In the genomic region with DNA sequence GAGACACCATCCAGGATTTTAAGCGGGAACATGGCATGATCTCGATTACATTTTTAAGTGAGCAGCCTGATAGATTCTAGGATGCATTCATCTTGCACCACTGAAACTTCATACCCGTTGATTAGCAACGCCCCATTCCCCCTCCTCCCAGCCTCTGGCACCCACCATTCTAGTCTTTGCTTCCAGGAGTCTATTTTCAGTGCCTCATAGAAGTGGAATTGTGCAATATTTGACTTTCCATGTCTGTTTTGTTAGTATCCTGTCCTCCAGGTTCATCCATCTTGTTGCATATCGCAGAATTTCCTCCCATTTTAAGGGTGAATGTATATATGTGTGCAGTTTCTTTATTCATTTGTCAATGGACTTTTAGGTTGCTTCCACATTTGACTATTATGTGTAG, we compare ENCODE assay signal across 13 cellular contexts.
"Had no signal": no experiment of that assay in that cellular context is flagged by ENCODE, and none has a peak within 500 bp of the region (broad histone marks: within the 10 kb centered on the region; RNA-seq: fewer than 3 reads in every experiment).

No MANE protein-coding gene starts in this region.

- H3K36me3 Mint-ChIP-seq: activated CD4-positive, alpha-beta memory T cell treated with anti-CD3 and anti-CD28 coated beads for 36 hours; activated naive CD4-positive, alpha-beta T cell treated with anti-CD3 and anti-CD28 coated beads, Interleukin-2, amount 50 U/mL, for 72 hours had no signal

- H3K4me3 ChIP-seq: lung had no signal

- H3K4me3 Mint-ChIP-seq: activated CD4-positive, alpha-beta memory T cell treated with anti-CD3 and anti-CD28 coated beads for 36 hours; activated CD4-positive, alpha-beta T cell treated with anti-CD3 and anti-CD28 coated beads for 36 hours; activated T-helper 1 cell treated with anti-CD3 and anti-CD28 coated beads, Interleukin-12 subunit alpha, Interleukin-12 subunit beta, Interleukin-2, Interleukin-4 antibody, amounts not matched to agents 30 ng/mL and 10 ng/mL and 1 ng/mL, durations not matched to agents 14 hours and 24 hours and 36 hours had no signal

- DNase-seq: activated CD4-positive, alpha-beta memory T cell treated with anti-CD3 and anti-CD28 coated beads for 36 hours; activated CD4-positive, alpha-beta T cell treated with anti-CD3 and anti-CD28 coated beads for 36 hours; activated gamma-delta T cell treated with Interleukin-2 at 50 U/mL for 16 hours; activated T-cell treated with anti-CD3 and anti-CD28 coated beads for 4 hours; amniotic stem cell; midbrain; stimulated activated naive CD4-positive, alpha-beta T cell; SW 1271; T-helper 2 cell had no signal

- H3K27me3 ChIP-seq: thyroid gland had no signal

- H3K9me3 ChIP-seq: thyroid gland had no signal

- H3K27ac Mint-ChIP-seq: activated CD4-positive, alpha-beta memory T cell treated with anti-CD3 and anti-CD28 coated beads for 36 hours; activated CD4-positive, alpha-beta T cell treated with anti-CD3 and anti-CD28 coated beads for 36 hours; activated naive CD4-positive, alpha-beta T cell treated with anti-CD3 and anti-CD28 coated beads, Interleukin-2, amount 50 U/mL, for 72 hours; activated T-helper 1 cell treated with anti-CD3 and anti-CD28 coated beads, Interleukin-12 subunit alpha, Interleukin-12 subunit beta, Interleukin-2, Interleukin-4 antibody, amounts not matched to agents 30 ng/mL and 10 ng/mL and 1 ng/mL, durations not matched to agents 14 hours and 24 hours and 36 hours had no signal

- H3K9me3 Mint-ChIP-seq: activated CD4-positive, alpha-beta memory T cell treated with anti-CD3 and anti-CD28 coated beads for 36 hours; activated naive CD4-positive, alpha-beta T cell treated with anti-CD3 and anti-CD28 coated beads, Interleukin-2, amount 50 U/mL, for 72 hours; activated T-helper 1 cell treated with anti-CD3 and anti-CD28 coated beads, Interleukin-12 subunit alpha, Interleukin-12 subunit beta, Interleukin-2, Interleukin-4 antibody, amounts not matched to agents 30 ng/mL and 10 ng/mL and 1 ng/mL, durations not matched to agents 14 hours and 24 hours and 36 hours had no signal

- H3K27me3 Mint-ChIP-seq: activated CD4-positive, alpha-beta memory T cell treated with anti-CD3 and anti-CD28 coated beads for 36 hours; activated CD4-positive, alpha-beta T cell treated with anti-CD3 and anti-CD28 coated beads for 36 hours had no signal

- ATAC-seq: activated CD4-positive, alpha-beta T cell treated with anti-CD3 and anti-CD28 coated beads for 36 hours; activated naive CD4-positive, alpha-beta T cell treated with anti-CD3 and anti-CD28 coated beads, Interleukin-2, amount 50 U/mL, for 72 hours had no signal

- H3K27ac ChIP-seq: thyroid gland had no signal

- H3K36me3 ChIP-seq: thyroid gland had no signal
